In genomic region chr13:44281252-44282000, GRCh38 we compare ENCODE assay signal across 16 cellular contexts.
DNase-seq lines count a peak whose midpoint lies in the region; ATAC-seq and TF ChIP-seq lines count a peak whose summit lies in the region.
"Had no signal": no experiment of that assay in that cellular context is flagged by ENCODE, and none has a peak within 500 bp of the region (broad histone marks: within the 10 kb centered on the region; RNA-seq: fewer than 3 reads in every experiment).

No MANE protein-coding gene starts in this region.

- peak; percentile 52 to 67 for DNase-seq in Caco-2
- DNase-seq in LoVo (ENCODE audit: low spot score): peak; percentile 58
- DNase-seq in foreskin keratinocyte: no peak
- DNase-seq in mesenchymal stem cell: no peak
- no peak for DNase-seq in activated CD4-positive, alpha-beta T cell treated with anti-CD3 and anti-CD28 coated beads, Interleukin-2, amount 50 U/mL, for 4 hours
- no peak for DNase-seq in UCSD-AML1 (lab: John Stamatoyannopoulos, UW; ENCODE audit: unreplicated experiment)
- no peak for DNase-seq in type B pancreatic cell (ENCODE audit: extremely low spot score, unreplicated experiment)
- no peak for DNase-seq in activated T-helper 2 cell treated with anti-CD3 and anti-CD28 coated beads, Interferon-gamma antibody, Interleukin-2, Interleukin-4, amounts not matched to agents 10 μg/mL and 5 μg/mL and 100 μg/mL, durations not matched to agents 14 hours and 24 hours and 36 hours (ENCODE audit: low spot score)
- DNase-seq: AML-193; CD4-positive, alpha-beta T cell; EL; MV-4-11; NCI-H1417 treated with DMSO at 0.1 percent for 48 hours; NCI-H2081; NCI-H524 had no signal

- TF ChIP-seq CTCF in Caco-2 (IDR thresholded peaks at IDR 0.05; ENCODE audit: insufficient read depth in 1 of 2, low read depth in 1 of 2, low read length in 1 of 2, severe bottlenecking in 1 of 2, unreplicated experiment in 1 of 2) (no peak), foreskin keratinocyte (conservative IDR thresholded peaks at IDR 0.05) (no peak), type B pancreatic cell (conservative IDR thresholded peaks at IDR 0.05) (no peak)

- POLR2A ChIA-PET in Caco-2 (lab: Charles Lee): interaction anchor here (0.7 kb wide), 1 partner anchor 155 kb away, joined by 3 read pairs; no protein-coding TSS in a partner anchor

- H3K27ac ChIP-seq in foreskin keratinocyte (peak overlapping the region; percentile 60), mesenchymal stem cell (ENCODE audit: low read length, poor library complexity, severe bottlenecking) (peak overlapping the region; percentile 70)
- H3K27ac ChIP-seq: RWPE1 had no signal

- H2AK5ac ChIP-seq in mesenchymal stem cell (ENCODE audit: low read length, severe bottlenecking): peak overlapping the region; percentile 42

- no peak overlapping the region for H2AFZ ChIP-seq in mesenchymal stem cell (ENCODE audit: low read depth, low read length)

- no peak overlapping the region for H4K8ac ChIP-seq in mesenchymal stem cell (ENCODE audit: low read length)

- H2BK12ac ChIP-seq in mesenchymal stem cell (ENCODE audit: low read length in 2 of 2): peak overlapping the region in 1 of 2 experiments; percentile 74

- H4K91ac ChIP-seq in mesenchymal stem cell (ENCODE audit: low read length): no peak overlapping the region

- no peak overlapping the region for H2BK120ac ChIP-seq in mesenchymal stem cell (ENCODE audit: low read depth, low read length)

- H3K4me1 ChIP-seq in Caco-2: peaks cover 44% of the 10 kb centered on the region
- H3K4me1 ChIP-seq in foreskin keratinocyte: peaks cover 11% of the 10 kb centered on the region
- H3K4me1 ChIP-seq in mesenchymal stem cell (ENCODE audit: control insufficient read depth, insufficient read depth, low read depth, low read length): peaks cover 16% of the 10 kb centered on the region

- H3K36me3 Mint-ChIP-seq in Caco-2 (ENCODE audit: insufficient read depth, unreplicated experiment) (peaks cover 4% of the 10 kb centered on the region), type B pancreatic cell (no peaks in the 10 kb centered on the region)
- no peaks in the 10 kb centered on the region for H3K36me3 Mint-ChIP-seq in activated T-helper 2 cell treated with anti-CD3 and anti-CD28 coated beads, Interferon-gamma antibody, Interleukin-2, Interleukin-4, amounts not matched to agents 10 μg/mL and 5 μg/mL and 100 μg/mL, durations not matched to agents 14 hours and 24 hours and 36 hours (ENCODE audit: low read depth)

- H3K9me3 ChIP-seq in Caco-2 (0 out of 2 replicates have a peak, but pooled peaks cover 3% of the 10 kb centered on the region), mesenchymal stem cell (ENCODE audit: control insufficient read depth, low read length) (no peaks in the 10 kb centered on the region)

- H2BK5ac ChIP-seq in mesenchymal stem cell (ENCODE audit: low read depth, low read length, poor library complexity, severe bottlenecking): peak overlapping the region; percentile 31

- H3K4me2 ChIP-seq in mesenchymal stem cell (ENCODE audit: low read length, poor library complexity, severe bottlenecking): no peak overlapping the region

- CTCF ChIA-PET in Caco-2 (lab: Charles Lee): no interaction called here

- H3K4me1 Mint-ChIP-seq in Caco-2 (ENCODE audit: low read depth, unreplicated experiment): peaks cover 33% of the 10 kb centered on the region
- H3K4me1 Mint-ChIP-seq in type B pancreatic cell (ENCODE audit: unreplicated experiment): no peaks in the 10 kb centered on the region
- H3K4me1 Mint-ChIP-seq in activated T-helper 2 cell treated with anti-CD3 and anti-CD28 coated beads, Interferon-gamma antibody, Interleukin-2, Interleukin-4, amounts not matched to agents 10 μg/mL and 5 μg/mL and 100 μg/mL, durations not matched to agents 14 hours and 24 hours and 36 hours (ENCODE audit: low read depth): no peaks in the 10 kb centered on the region

- intact Hi-C loops in Caco-2 (cut with micrococcal nuclease; ENCODE audit: unreplicated experiment): loop anchor here (5.0 kb wide), 3 partner anchors 86 to 229 kb away; no protein-coding TSS in a partner anchor
- intact Hi-C loops in activated T-helper 2 cell treated with anti-CD3 and anti-CD28 coated beads, Interferon-gamma antibody, Interleukin-2, Interleukin-4, amounts not matched to agents 10 μg/mL and 5 μg/mL and 100 μg/mL, durations not matched to agents 14 hours and 24 hours and 36 hours (cut with micrococcal nuclease): no loop called here

- H3K27ac Mint-ChIP-seq in Caco-2 (ENCODE audit: unreplicated experiment) (peak overlapping the region; percentile 86), type B pancreatic cell (no peak overlapping the region)
- H3K27ac Mint-ChIP-seq in activated T-helper 2 cell treated with anti-CD3 and anti-CD28 coated beads, Interferon-gamma antibody, Interleukin-2, Interleukin-4, amounts not matched to agents 10 μg/mL and 5 μg/mL and 100 μg/mL, durations not matched to agents 14 hours and 24 hours and 36 hours: no peak overlapping the region
- H3K27ac Mint-ChIP-seq: CD4-positive, alpha-beta T cell had no signal

- H3K4me3 Mint-ChIP-seq in Caco-2 (ENCODE audit: unreplicated experiment) (no peak overlapping the region), type B pancreatic cell (no peak overlapping the region)
- H3K4me3 Mint-ChIP-seq in activated T-helper 2 cell treated with anti-CD3 and anti-CD28 coated beads, Interferon-gamma antibody, Interleukin-2, Interleukin-4, amounts not matched to agents 10 μg/mL and 5 μg/mL and 100 μg/mL, durations not matched to agents 14 hours and 24 hours and 36 hours (ENCODE audit: low read depth): no peak overlapping the region
- H3K4me3 Mint-ChIP-seq: CD4-positive, alpha-beta T cell had no signal

- H2BK15ac ChIP-seq in mesenchymal stem cell (ENCODE audit: low read depth, poor library complexity, severe bottlenecking): no peak overlapping the region

- no peak overlapping the region for H3K14ac ChIP-seq in mesenchymal stem cell (ENCODE audit: low read length in 2 of 2)

- H3K4ac ChIP-seq in mesenchymal stem cell (ENCODE audit: low read depth in 1 of 2, low read length in 2 of 2): no peak overlapping the region

- no peaks in the 10 kb centered on the region for H3K79me1 ChIP-seq in mesenchymal stem cell (replicated peaks; ENCODE audit: low read length, poor library complexity, severe bottlenecking)

- no peak for ATAC-seq in foreskin keratinocyte

- H3K27me3 ChIP-seq in Caco-2 (replicated peaks; ENCODE audit: control insufficient read depth, insufficient read depth, low read length) (no peaks in the 10 kb centered on the region), foreskin keratinocyte (no peaks in the 10 kb centered on the region), mesenchymal stem cell (ENCODE audit: control insufficient read depth in 1 of 2, insufficient read depth in 1 of 2, low read length in 2 of 2) (peaks cover 0 to 9% of the 10 kb centered on the region in 2 experiments)

- peak overlapping the region in 1 of 2 experiments; percentile 44 for H3K18ac ChIP-seq in mesenchymal stem cell (ENCODE audit: low read depth in 1 of 2, low read length in 2 of 2)

- no peaks in the 10 kb centered on the region for H3K36me3 ChIP-seq in Caco-2 (ENCODE audit: control insufficient read depth, insufficient read depth, low read length)
- H3K36me3 ChIP-seq in mesenchymal stem cell (ENCODE audit: control insufficient read depth in 1 of 2, insufficient read depth in 2 of 2, low read depth in 1 of 2, low read length in 2 of 2): no peaks in the 10 kb centered on the region

- H3K9me3 Mint-ChIP-seq in Caco-2 (ENCODE audit: unreplicated experiment) (peaks cover 19% of the 10 kb centered on the region), type B pancreatic cell (no peaks in the 10 kb centered on the region)
- no peaks in the 10 kb centered on the region for H3K9me3 Mint-ChIP-seq in activated T-helper 2 cell treated with anti-CD3 and anti-CD28 coated beads, Interferon-gamma antibody, Interleukin-2, Interleukin-4, amounts not matched to agents 10 μg/mL and 5 μg/mL and 100 μg/mL, durations not matched to agents 14 hours and 24 hours and 36 hours

- no peak overlapping the region for H3K23ac ChIP-seq in mesenchymal stem cell (ENCODE audit: low read length in 2 of 2)

- H3K9ac ChIP-seq in mesenchymal stem cell (ENCODE audit: low read length): no peak overlapping the region

- no TSS peak for BruUV-seq in Caco-2 (replicated peaks; lab: Mats Ljungman, UMichigan)

- H3K27me3 Mint-ChIP-seq in Caco-2 (ENCODE audit: insufficient read depth, unreplicated experiment) (no peaks in the 10 kb centered on the region), type B pancreatic cell (peaks cover 10% of the 10 kb centered on the region)
- H3K27me3 Mint-ChIP-seq in activated T-helper 2 cell treated with anti-CD3 and anti-CD28 coated beads, Interferon-gamma antibody, Interleukin-2, Interleukin-4, amounts not matched to agents 10 μg/mL and 5 μg/mL and 100 μg/mL, durations not matched to agents 14 hours and 24 hours and 36 hours (ENCODE audit: low read depth): peaks cover 35% of the 10 kb centered on the region

- no peak overlapping the region for H3K4me3 ChIP-seq in Caco-2 (ENCODE audit: low read depth, low read length)
- no peak overlapping the region for H3K4me3 ChIP-seq in mesenchymal stem cell (ENCODE audit: insufficient read depth in 1 of 2, low read depth in 1 of 2, low read length in 2 of 2)

- WGBS in mesenchymal stem cell: 90% methylated on average over 8 of the region's 9 CpGs

Comparison
In these comparisons a context has a peak if more than half of its experiments do, and no peak if none do; other contexts are left out.
1. DNase-seq: peak in Caco-2 (2 of 2) and LoVo (single experiment); none in foreskin keratinocyte (0 of 2), mesenchymal stem cell (single experiment), activated CD4-positive, alpha-beta T cell treated with anti-CD3 and anti-CD28 coated beads, Interleukin-2, amount 50 U/mL, for 4 hours (0 of 2), UCSD-AML1 (single experiment), type B pancreatic cell (single experiment) and activated T-helper 2 cell treated with anti-CD3 and anti-CD28 coated beads, Interferon-gamma antibody, Interleukin-2, Interleukin-4, amounts not matched to agents 10 μg/mL and 5 μg/mL and 100 μg/mL, durations not matched to agents 14 hours and 24 hours and 36 hours (single experiment).